In the genomic region with DNA sequence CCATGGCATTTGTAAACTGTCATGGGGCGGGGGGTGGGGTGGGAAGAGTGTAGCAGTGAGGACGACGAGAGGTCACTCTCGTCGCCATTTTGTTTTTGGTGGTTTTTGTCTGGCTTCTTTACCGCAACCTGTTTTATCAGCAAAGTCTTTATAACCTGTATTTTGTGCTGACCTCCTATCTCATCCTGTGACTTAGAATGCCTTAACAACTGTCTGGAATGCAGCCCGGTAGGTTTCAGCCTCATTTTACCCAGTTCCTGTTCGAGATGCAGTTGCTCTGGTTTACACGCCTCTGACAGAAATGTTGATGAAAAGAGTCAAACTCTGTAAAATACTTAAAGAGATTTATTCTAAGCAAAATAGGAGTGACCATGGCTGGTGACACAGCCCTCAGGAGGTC, we compare ENCODE assay signal across 16 cellular contexts.
DNase-seq lines count a peak whose midpoint lies in the region; ATAC-seq and TF ChIP-seq lines count a peak whose summit lies in the region.
"Had no signal": no experiment of that assay in that cellular context is flagged by ENCODE, and none has a peak within 500 bp of the region (broad histone marks: within the 10 kb centered on the region; RNA-seq: fewer than 3 reads in every experiment).

No MANE protein-coding gene starts in this region.

- H3K9me3 ChIP-seq in HUES48 (ENCODE audit: control insufficient read depth, insufficient read depth, low read length) (no peaks in the 10 kb centered on the region), adipocyte (ENCODE audit: control insufficient read depth, low read length) (no peaks in the 10 kb centered on the region), mesodermal cell (ENCODE audit: control insufficient read depth, low read length) (no peaks in the 10 kb centered on the region), suprapubic skin (no peaks in the 10 kb centered on the region)

- no peaks in the 10 kb centered on the region for H3K4me1 ChIP-seq in HUES48 (ENCODE audit: control insufficient read depth, insufficient read depth, low read length)
- H3K4me1 ChIP-seq in adipocyte (ENCODE audit: control insufficient read depth, insufficient read depth, low read length), result no peaks in the 10 kb centered on the region
- H3K4me1 ChIP-seq in mesodermal cell (ENCODE audit: control insufficient read depth, insufficient read depth, low read length, poor library complexity, severe bottlenecking), result no peaks in the 10 kb centered on the region
- no peaks in the 10 kb centered on the region for H3K4me1 ChIP-seq in suprapubic skin

- H3K36me3 ChIP-seq in HUES48 (ENCODE audit: control insufficient read depth, insufficient read depth, low read length) (no peaks in the 10 kb centered on the region), adipocyte (ENCODE audit: control insufficient read depth, insufficient read depth, low read length, severe bottlenecking) (no peaks in the 10 kb centered on the region), mesodermal cell (ENCODE audit: control insufficient read depth, insufficient read depth, low read length) (no peaks in the 10 kb centered on the region), suprapubic skin (no peaks in the 10 kb centered on the region)

- H3K27me3 ChIP-seq in HUES48 (ENCODE audit: control insufficient read depth, insufficient read depth, low read length), result no peaks in the 10 kb centered on the region
- no peaks in the 10 kb centered on the region for H3K27me3 ChIP-seq in adipocyte (replicated peaks; ENCODE audit: control insufficient read depth, insufficient read depth, low read length)
- no peaks in the 10 kb centered on the region for H3K27me3 ChIP-seq in suprapubic skin

- no peak for ATAC-seq in HG03460 (IDR thresholded peaks at IDR 0.05; ENCODE audit: unreplicated experiment)

- peak overlapping the region; percentile 59 for H3K27ac ChIP-seq in HUES48 (ENCODE audit: low read depth, low read length)
- peak overlapping the region; percentile 68 for H3K27ac ChIP-seq in mesodermal cell (ENCODE audit: low read depth, low read length, severe bottlenecking)
- H3K27ac ChIP-seq in suprapubic skin, result no peak overlapping the region
- H3K27ac ChIP-seq: RWPE1 had no signal

- no peak for TF ChIP-seq CTCF in suprapubic skin (IDR thresholded peaks at IDR 0.05)

- H3K4me3 ChIP-seq in HUES48 (ENCODE audit: low read depth, low read length) (no peak overlapping the region), adipocyte (ENCODE audit: low read length) (peak overlapping the region; percentile 63), mesodermal cell (ENCODE audit: extremely low read depth, insufficient read depth, low read length, poor library complexity, severe bottlenecking) (no peak overlapping the region), suprapubic skin (peak overlapping the region; percentile 35)

- TF ChIP-seq POLR2A in suprapubic skin (IDR thresholded peaks at IDR 0.05), result no peak

- DNase-seq in adipocyte (ENCODE audit: low read depth) (no peak), suprapubic skin (ENCODE audit: low spot score in 2 of 2) (no peak), SW 1271 (lab: John Stamatoyannopoulos, UW) (no peak), OCI-M2 (lab: John Stamatoyannopoulos, UW; ENCODE audit: unreplicated experiment) (no peak)
- DNase-seq: C1 segment of cervical spinal cord, MV-4-11, NCI-H1417 treated with DMSO at 0.1 percent for 48 hours, NCI-H2029, NCI-H2171, NCI-H446 treated with DMSO at 0.1 percent for 48 hours, NCI-H748 treated with DMSO at 0.1 percent for 48 hours, OCI-M1 had no signal

- no peak overlapping the region for H3K9ac ChIP-seq in HUES48 (ENCODE audit: low read depth, low read length)
- H3K9ac ChIP-seq in adipocyte (ENCODE audit: low read length), result no peak overlapping the region

- no peak for TF ChIP-seq EP300 in suprapubic skin (IDR thresholded peaks at IDR 0.05)

- 86 to 92% methylated on average over 6 of the region's 9 CpGs for WGBS in mesodermal cell (ENCODE audit: insufficient coverage in 2 of 2), 2 experiments
- 36% methylated on average over 9 of the region's 9 CpGs for WGBS in suprapubic skin

Comparison
In these comparisons a context has a peak if more than half of its experiments do, and no peak if none do; other contexts are left out.
1. H3K4me3 ChIP-seq: peak in adipocyte (single experiment) and suprapubic skin (single experiment); none in HUES48 (single experiment) and mesodermal cell (single experiment).